ENCODE assay signal across 9 cellular contexts in genomic region chr6:56540950-56541600, GRCh38.
DNase-seq lines count a peak whose midpoint lies in the region; ATAC-seq, FAIRE-seq and TF ChIP-seq lines count a peak whose summit lies in the region.
"Had no signal": no experiment of that assay in that cellular context is flagged by ENCODE, and none has a peak within 500 bp of the region (broad histone marks: within the 10 kb centered on the region; RNA-seq: fewer than 3 reads in every experiment).

No MANE protein-coding gene starts in this region.

- no peak for FAIRE-seq in RCC 7860 (lab: Jason Lieb, UNC)
- FAIRE-seq: TTC549 had no signal

- peak overlapping the region; percentile 96 for H3K27ac ChIP-seq in Panc1 (ENCODE audit: low read length)
- peak overlapping the region; percentile 87 for H3K27ac ChIP-seq in stomach smooth muscle (ENCODE audit: low read length)

- H3K4me1 ChIP-seq in HAP-1, result peaks cover 56% of the 10 kb centered on the region
- peaks cover 37% of the 10 kb centered on the region for H3K4me1 ChIP-seq in Panc1 (ENCODE audit: control insufficient read depth, insufficient read depth, low read length)
- H3K4me1 ChIP-seq in stomach smooth muscle (ENCODE audit: control insufficient read depth, insufficient read depth, low read length), result peaks cover 11% of the 10 kb centered on the region

- no peak for TF ChIP-seq CTCF in Panc1 (IDR thresholded peaks at IDR 0.05)
- no peak for TF ChIP-seq CTCF in foreskin fibroblast (IDR thresholded peaks at IDR 0.05; ENCODE audit: low read depth, low read length)

- intact Hi-C loops in Panc1 (cut with micrococcal nuclease; ENCODE audit: unreplicated experiment), result no loop called here

- BruUV-seq in Panc1 (replicated peaks; lab: Mats Ljungman, UMichigan), result no TSS peak

- DNase-seq in HAP-1 (ENCODE audit: low spot score in 2 of 2) (peak; percentile 46 to 81), Panc1 (ENCODE audit: low read depth, low spot score) (no peak), foreskin fibroblast (no peak), AG08396 (ENCODE audit: low spot score) (no peak), RCC 7860 (ENCODE audit: low spot score) (no peak)

- H3K27me3 ChIP-seq in HAP-1 (ENCODE audit: low read depth) (no peaks in the 10 kb centered on the region), Panc1 (ENCODE audit: control insufficient read depth, insufficient read depth, low read length) (no peaks in the 10 kb centered on the region), stomach smooth muscle (ENCODE audit: control insufficient read depth in 1 of 2, insufficient read depth in 2 of 2, low read length in 2 of 2) (no peaks in the 10 kb centered on the region)

- H3K36me3 ChIP-seq in HAP-1 (replicated peaks) (0 out of 2 replicates have a peak, but pooled peaks cover 3% of the 10 kb centered on the region), Panc1 (ENCODE audit: control insufficient read depth, insufficient read depth, low read length) (peaks cover 5% of the 10 kb centered on the region; the same call in 1 of the 2 replicates), stomach smooth muscle (ENCODE audit: control insufficient read depth in 2 of 2, insufficient read depth in 2 of 2, low read length in 2 of 2) (peaks cover 4 to 5% of the 10 kb centered on the region in 2 donors)

- H3K4me3 ChIP-seq in HAP-1 (peak overlapping the region; percentile 50), Panc1 (ENCODE audit: low read depth in 2 of 2, low read length in 2 of 2) (peak overlapping the region; percentile 57 to 78), foreskin fibroblast (ENCODE audit: low read depth in 1 of 2, low read length in 2 of 2) (peak overlapping the region; percentile 53 to 89), stomach smooth muscle (ENCODE audit: low read length in 2 of 2) (peak overlapping the region; percentile 77 to 80)

- in situ Hi-C loops in HAP-1 (cut with MboI; ENCODE audit: low sequenced_read_pairs) (no loop called here), Panc1 (cut with HindIII; ENCODE audit: low pct_unique_long_range_greater_than_20kb, low sequenced_read_pairs) (no loop called here)

- H3K9ac ChIP-seq in stomach smooth muscle (ENCODE audit: low read length in 2 of 2), result peak overlapping the region; percentile 82 to 89

- H3K9me3 ChIP-seq in HAP-1, result no peaks in the 10 kb centered on the region
- H3K9me3 ChIP-seq in Panc1 (ENCODE audit: control insufficient read depth, insufficient read depth, low read depth, low read length), result no peaks in the 10 kb centered on the region
- no peaks in the 10 kb centered on the region for H3K9me3 ChIP-seq in stomach smooth muscle (ENCODE audit: control insufficient read depth in 2 of 2, low read length in 2 of 2)

- POLR2A ChIA-PET in Panc1 (lab: Charles Lee), result no interaction called here

- ATAC-seq in Panc1 (no peak), HG03378 (IDR thresholded peaks at IDR 0.05; ENCODE audit: unreplicated experiment) (no peak), GM21576 (IDR thresholded peaks at IDR 0.05; ENCODE audit: unreplicated experiment) (no peak)

- CTCF ChIA-PET in Panc1 (lab: Charles Lee), result interaction anchor here (1.2 kb wide), 1 partner anchor 171 kb away, joined by 3 read pairs; no protein-coding TSS in a partner anchor

Comparison
In these comparisons a context has a peak if more than half of its experiments do, and no peak if none do; other contexts are left out.
1. DNase-seq: peak in HAP-1 (2 of 2); none in Panc1 (single experiment), foreskin fibroblast (0 of 2), AG08396 (single experiment) and RCC 7860 (single experiment).
2. Peak in every context shown above with its lines, with median percentiles within 50 percentile points of each other: H3K4me3 ChIP-seq.